In genomic region chr15:41992803-41993190, GRCh38 we compare ENCODE assay signal across 31 cellular contexts. TPM values are rescaled to one million over a fixed set of nuclear protein-coding genes. Genes with fewer than 3 reads are reported as not detected.
"Had no signal": no experiment of that assay in that cellular context is flagged by ENCODE, and none has a peak within 500 bp of the region (broad histone marks: within the 10 kb centered on the region; RNA-seq: fewer than 3 reads in every experiment).

No MANE protein-coding gene starts in this region.

- H3K4me1 Mint-ChIP-seq: immature natural killer cell; mesothelial cell of epicardium; natural killer cell; stimulated activated naive B cell treated with anti-CD40 and anti-IgM and Interleukin-4, amounts not matched to agents 10 μg/mL and 1 μg/mL and 100 μg/mL, for 72 hours had no signal

- H3K79me2 ChIP-seq: parathyroid adenoma had no signal

- H3K4me2 ChIP-seq: neural progenitor cell, smooth muscle cell had no signal

- H3K36me3 ChIP-seq: left lung, neural progenitor cell, right atrium auricular region, right lobe of liver, stomach, thyroid gland, transverse colon, upper lobe of left lung had no signal

- H3K36me3 Mint-ChIP-seq: immature natural killer cell; mesothelial cell of epicardium; naive B cell; natural killer cell; neural progenitor cell; stimulated activated naive B cell treated with anti-CD40 and anti-IgM and Interleukin-4, amounts not matched to agents 10 μg/mL and 1 μg/mL and 100 μg/mL, for 72 hours had no signal

- H3K27ac Mint-ChIP-seq: immature natural killer cell; mesothelial cell of epicardium; natural killer cell; nephron progenitor cell; neural progenitor cell; progenitor cell of endocrine pancreas; stimulated activated naive B cell treated with anti-CD40 and anti-IgM and Interleukin-4, amounts not matched to agents 10 μg/mL and 1 μg/mL and 100 μg/mL, for 72 hours had no signal

- H3K4me3 Mint-ChIP-seq: immature natural killer cell; mesothelial cell of epicardium; naive B cell; natural killer cell; nephron progenitor cell; neural progenitor cell; stimulated activated naive B cell treated with anti-CD40 and anti-IgM and Interleukin-4, amounts not matched to agents 10 μg/mL and 1 μg/mL and 100 μg/mL, for 72 hours had no signal

- H3K4me3 ChIP-seq: left lung, lung, neural progenitor cell, right atrium auricular region, right lobe of liver, smooth muscle cell, stomach, testis, thyroid gland, transverse colon, upper lobe of left lung had no signal

- H2AFZ ChIP-seq: neural progenitor cell, parathyroid adenoma had no signal

- DNase-seq: hypothalamus; immature natural killer cell; kidney; mesendoderm; naive B cell; natural killer cell; nephron progenitor cell; stimulated activated CD4-positive, alpha-beta T cell treated with anti-CD3 and anti-CD28 coated beads, Interleukin-15, amount 100 ng/mL, for 24 hours; stimulated activated CD4-positive, alpha-beta T cell treated with anti-CD3 and anti-CD28 coated beads, Interleukin-2, amount 100 ng/mL, for 24 hours; stimulated activated CD4-positive, alpha-beta T cell treated with anti-CD3 and anti-CD28 coated beads, Interleukin-4, amount 100 ng/mL, for 1 hour; stimulated activated naive B cell treated with anti-CD40 and anti-IgM and Interleukin-4, amounts not matched to agents 10 μg/mL and 1 μg/mL and 100 μg/mL, for 72 hours; stimulated activated naive CD8-positive, alpha-beta T cell treated with anti-CD3 and anti-CD28 coated beads, Interleukin-15, Interleukin-2, amounts not matched to agents 100 U/mL and 50 U/mL, for 24 hours; stomach; testis; thyroid gland; transverse colon; upper lobe of left lung had no signal

- H3K4me1 ChIP-seq: parathyroid adenoma, right lobe of liver, stomach, testis, thyroid gland, transverse colon had no signal

- H3K9me3 ChIP-seq: left lung, right atrium auricular region, right lobe of liver, stomach, testis, thyroid gland, transverse colon, upper lobe of left lung had no signal

- ATAC-seq: left colon; left lung; natural killer cell; right lobe of liver; stimulated activated naive B cell treated with anti-CD40 and anti-IgM and Interleukin-4, amounts not matched to agents 10 μg/mL and 1 μg/mL and 100 μg/mL, for 72 hours; stimulated activated naive CD8-positive, alpha-beta T cell treated with anti-CD3 and anti-CD28 coated beads, Interleukin-15, Interleukin-2, amounts not matched to agents 100 U/mL and 50 U/mL, for 24 hours had no signal

- H3K9me3 Mint-ChIP-seq: immature natural killer cell; mesothelial cell of epicardium; naive B cell; natural killer cell; nephron progenitor cell; neural progenitor cell; stimulated activated naive B cell treated with anti-CD40 and anti-IgM and Interleukin-4, amounts not matched to agents 10 μg/mL and 1 μg/mL and 100 μg/mL, for 72 hours had no signal

- H3K27ac ChIP-seq: left lung, neural progenitor cell, parathyroid adenoma, right atrium auricular region, right lobe of liver, stomach, testis, thyroid gland, transverse colon, upper lobe of left lung had no signal

- H3K27me3 ChIP-seq: left lung, neural progenitor cell, right atrium auricular region, right lobe of liver, stomach, testis, thyroid gland, transverse colon, upper lobe of left lung had no signal

RNA-seq across cellular contexts. Expression of gene PLA2G4E, which starts 28.0 kb away (rescaled TPM):
- total RNA-seq: kidney, left colon, mesothelial cell of epicardium, mononuclear cell, natural killer cell, osteocyte, progenitor cell of endocrine pancreas, pulmonary artery endothelial cell, renal cortical epithelial cell, right lobe of liver, stomach, thyroid gland had no signal
